In genomic region chr19:53333466-53334449, GRCh38 we compare ENCODE assay signal across 1 cellular context.
TF ChIP-seq lines count a peak whose summit lies in the region.

Gene ZNF845 (plus strand): TSS chr19:53333749. CDS start chr19:53341308, 7,559 bp downstream.

TF ChIP-seq in K562, 482 proteins besides CTCF, POLR2A, EP300 and RAD21 (continued from another document and continues in another):
- TF ChIP-seq TFE3 (CRISPR knock-in tag; IDR thresholded peaks at IDR 0.05) (no peak), POLR3G (IDR thresholded peaks at IDR 0.05; ENCODE audit: extremely low read depth, insufficient read length, insufficient replicate concordance) (no peak), ZKSCAN3 (CRISPR knock-in tag; IDR thresholded peaks at IDR 0.05) (no peak), HNRNPUL1 (IDR thresholded peaks at IDR 0.05; ENCODE audit: low read length) (no peak), ARID3B (CRISPR knock-in tag; IDR thresholded peaks at IDR 0.05; ENCODE audit: borderline replicate concordance) (no peak), ZBTB33 (CRISPR knock-in tag; IDR thresholded peaks at IDR 0.05) (no peak), NCOA4 (IDR thresholded peaks at IDR 0.05; ENCODE audit: partially characterized antibody) (no peak), SMAD3 (CRISPR knock-in tag; conservative IDR thresholded peaks at IDR 0.05) (no peak), BMI1 (IDR thresholded peaks at IDR 0.05; ENCODE audit: low read length) (no peak), POLR2B (IDR thresholded peaks at IDR 0.05; ENCODE audit: low read depth, partially characterized antibody) (peak; percentile 76), HDAC8 (tag; IDR thresholded peaks at IDR 0.05) (no peak), NRF1 (conservative IDR thresholded peaks at IDR 0.05 in 1 of 2, IDR thresholded peaks at IDR 0.05 in 1 of 2) (peak; percentile 93 to 94), SREBF1 (IDR thresholded peaks at IDR 0.05; ENCODE audit: borderline replicate concordance, low read depth, low read length) (no peak), HDAC1 (IDR thresholded peaks at IDR 0.05) (0 out of 4 replicates have a peak, but pooled peaks of 1 of the 2 experiments have one; percentile 56), ZNF143 (CRISPR knock-in tag; IDR thresholded peaks at IDR 0.05) (no peak), TAF9B (IDR thresholded peaks at IDR 0.05; ENCODE audit: partially characterized antibody) (peak; percentile 21), ZNF23 (CRISPR knock-in tag; IDR thresholded peaks at IDR 0.05) (no peak), SNIP1 (IDR thresholded peaks at IDR 0.05; ENCODE audit: low read depth) (no peak), NFE2 (IDR thresholded peaks at IDR 0.05; ENCODE audit: low read depth) (no peak), GTF2A2 (tag; IDR thresholded peaks at IDR 0.05) (no peak), RHOXF2B (CRISPR knock-in tag; conservative IDR thresholded peaks at IDR 0.05) (no peak), RUNX1 (IDR thresholded peaks at IDR 0.05; ENCODE audit: low read depth) (no peak), PHTF2 (CRISPR knock-in tag; IDR thresholded peaks at IDR 0.05) (no peak), STAG1 (CRISPR knock-in tag; IDR thresholded peaks at IDR 0.05; ENCODE audit: borderline replicate concordance) (no peak), ZNF644 (tag; IDR thresholded peaks at IDR 0.05; ENCODE audit: low read depth) (no peak), SMARCC2 (IDR thresholded peaks at IDR 0.05; ENCODE audit: low read depth) (no peak)
- TF ChIP-seq, protein P1, sequence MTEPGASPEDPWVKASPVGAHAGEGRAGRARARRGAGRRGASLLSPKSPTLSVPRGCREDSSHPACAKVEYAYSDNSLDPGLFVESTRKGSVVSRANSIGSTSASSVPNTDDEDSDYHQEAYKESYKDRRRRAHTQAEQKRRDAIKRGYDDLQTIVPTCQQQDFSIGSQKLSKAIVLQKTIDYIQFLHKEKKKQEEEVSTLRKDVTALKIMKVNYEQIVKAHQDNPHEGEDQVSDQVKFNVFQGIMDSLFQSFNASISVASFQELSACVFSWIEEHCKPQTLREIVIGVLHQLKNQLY (CRISPR knock-in tag; conservative IDR thresholded peaks at IDR 0.05) = no peak
- TF ChIP-seq, protein P2, sequence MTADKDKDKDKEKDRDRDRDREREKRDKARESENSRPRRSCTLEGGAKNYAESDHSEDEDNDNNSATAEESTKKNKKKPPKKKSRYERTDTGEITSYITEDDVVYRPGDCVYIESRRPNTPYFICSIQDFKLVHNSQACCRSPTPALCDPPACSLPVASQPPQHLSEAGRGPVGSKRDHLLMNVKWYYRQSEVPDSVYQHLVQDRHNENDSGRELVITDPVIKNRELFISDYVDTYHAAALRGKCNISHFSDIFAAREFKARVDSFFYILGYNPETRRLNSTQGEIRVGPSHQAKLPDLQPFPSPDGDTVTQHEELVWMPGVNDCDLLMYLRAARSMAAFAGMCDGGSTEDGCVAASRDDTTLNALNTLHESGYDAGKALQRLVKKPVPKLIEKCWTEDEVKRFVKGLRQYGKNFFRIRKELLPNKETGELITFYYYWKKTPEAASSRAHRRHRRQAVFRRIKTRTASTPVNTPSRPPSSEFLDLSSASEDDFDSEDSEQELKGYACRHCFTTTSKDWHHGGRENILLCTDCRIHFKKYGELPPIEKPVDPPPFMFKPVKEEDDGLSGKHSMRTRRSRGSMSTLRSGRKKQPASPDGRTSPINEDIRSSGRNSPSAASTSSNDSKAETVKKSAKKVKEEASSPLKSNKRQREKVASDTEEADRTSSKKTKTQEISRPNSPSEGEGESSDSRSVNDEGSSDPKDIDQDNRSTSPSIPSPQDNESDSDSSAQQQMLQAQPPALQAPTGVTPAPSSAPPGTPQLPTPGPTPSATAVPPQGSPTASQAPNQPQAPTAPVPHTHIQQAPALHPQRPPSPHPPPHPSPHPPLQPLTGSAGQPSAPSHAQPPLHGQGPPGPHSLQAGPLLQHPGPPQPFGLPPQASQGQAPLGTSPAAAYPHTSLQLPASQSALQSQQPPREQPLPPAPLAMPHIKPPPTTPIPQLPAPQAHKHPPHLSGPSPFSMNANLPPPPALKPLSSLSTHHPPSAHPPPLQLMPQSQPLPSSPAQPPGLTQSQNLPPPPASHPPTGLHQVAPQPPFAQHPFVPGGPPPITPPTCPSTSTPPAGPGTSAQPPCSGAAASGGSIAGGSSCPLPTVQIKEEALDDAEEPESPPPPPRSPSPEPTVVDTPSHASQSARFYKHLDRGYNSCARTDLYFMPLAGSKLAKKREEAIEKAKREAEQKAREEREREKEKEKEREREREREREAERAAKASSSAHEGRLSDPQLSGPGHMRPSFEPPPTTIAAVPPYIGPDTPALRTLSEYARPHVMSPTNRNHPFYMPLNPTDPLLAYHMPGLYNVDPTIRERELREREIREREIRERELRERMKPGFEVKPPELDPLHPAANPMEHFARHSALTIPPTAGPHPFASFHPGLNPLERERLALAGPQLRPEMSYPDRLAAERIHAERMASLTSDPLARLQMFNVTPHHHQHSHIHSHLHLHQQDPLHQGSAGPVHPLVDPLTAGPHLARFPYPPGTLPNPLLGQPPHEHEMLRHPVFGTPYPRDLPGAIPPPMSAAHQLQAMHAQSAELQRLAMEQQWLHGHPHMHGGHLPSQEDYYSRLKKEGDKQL (CRISPR knock-in tag; IDR thresholded peaks at IDR 0.05; ENCODE audit: borderline replicate concordance) = no peak
- TF ChIP-seq, protein P3, sequence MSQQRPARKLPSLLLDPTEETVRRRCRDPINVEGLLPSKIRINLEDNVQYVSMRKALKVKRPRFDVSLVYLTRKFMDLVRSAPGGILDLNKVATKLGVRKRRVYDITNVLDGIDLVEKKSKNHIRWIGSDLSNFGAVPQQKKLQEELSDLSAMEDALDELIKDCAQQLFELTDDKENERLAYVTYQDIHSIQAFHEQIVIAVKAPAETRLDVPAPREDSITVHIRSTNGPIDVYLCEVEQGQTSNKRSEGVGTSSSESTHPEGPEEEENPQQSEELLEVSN (IDR thresholded peaks at IDR 0.05; ENCODE audit: borderline replicate concordance in 1 of 2, extremely low read depth in 1 of 2, insufficient read depth in 1 of 2, insufficient read length in 1 of 2, low read depth in 1 of 2, low read length in 1 of 2, poor library complexity in 1 of 2, severe bottlenecking in 1 of 2) = peak; percentile 27 to 72
- TF ChIP-seq, protein P4, sequence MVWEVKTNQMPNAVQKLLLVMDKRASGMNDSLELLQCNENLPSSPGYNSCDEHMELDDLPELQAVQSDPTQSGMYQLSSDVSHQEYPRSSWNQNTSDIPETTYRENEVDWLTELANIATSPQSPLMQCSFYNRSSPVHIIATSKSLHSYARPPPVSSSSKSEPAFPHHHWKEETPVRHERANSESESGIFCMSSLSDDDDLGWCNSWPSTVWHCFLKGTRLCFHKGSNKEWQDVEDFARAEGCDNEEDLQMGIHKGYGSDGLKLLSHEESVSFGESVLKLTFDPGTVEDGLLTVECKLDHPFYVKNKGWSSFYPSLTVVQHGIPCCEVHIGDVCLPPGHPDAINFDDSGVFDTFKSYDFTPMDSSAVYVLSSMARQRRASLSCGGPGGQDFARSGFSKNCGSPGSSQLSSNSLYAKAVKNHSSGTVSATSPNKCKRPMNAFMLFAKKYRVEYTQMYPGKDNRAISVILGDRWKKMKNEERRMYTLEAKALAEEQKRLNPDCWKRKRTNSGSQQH (CRISPR knock-in tag; IDR thresholded peaks at IDR 0.05) = no peak
- TF ChIP-seq, protein P5, sequence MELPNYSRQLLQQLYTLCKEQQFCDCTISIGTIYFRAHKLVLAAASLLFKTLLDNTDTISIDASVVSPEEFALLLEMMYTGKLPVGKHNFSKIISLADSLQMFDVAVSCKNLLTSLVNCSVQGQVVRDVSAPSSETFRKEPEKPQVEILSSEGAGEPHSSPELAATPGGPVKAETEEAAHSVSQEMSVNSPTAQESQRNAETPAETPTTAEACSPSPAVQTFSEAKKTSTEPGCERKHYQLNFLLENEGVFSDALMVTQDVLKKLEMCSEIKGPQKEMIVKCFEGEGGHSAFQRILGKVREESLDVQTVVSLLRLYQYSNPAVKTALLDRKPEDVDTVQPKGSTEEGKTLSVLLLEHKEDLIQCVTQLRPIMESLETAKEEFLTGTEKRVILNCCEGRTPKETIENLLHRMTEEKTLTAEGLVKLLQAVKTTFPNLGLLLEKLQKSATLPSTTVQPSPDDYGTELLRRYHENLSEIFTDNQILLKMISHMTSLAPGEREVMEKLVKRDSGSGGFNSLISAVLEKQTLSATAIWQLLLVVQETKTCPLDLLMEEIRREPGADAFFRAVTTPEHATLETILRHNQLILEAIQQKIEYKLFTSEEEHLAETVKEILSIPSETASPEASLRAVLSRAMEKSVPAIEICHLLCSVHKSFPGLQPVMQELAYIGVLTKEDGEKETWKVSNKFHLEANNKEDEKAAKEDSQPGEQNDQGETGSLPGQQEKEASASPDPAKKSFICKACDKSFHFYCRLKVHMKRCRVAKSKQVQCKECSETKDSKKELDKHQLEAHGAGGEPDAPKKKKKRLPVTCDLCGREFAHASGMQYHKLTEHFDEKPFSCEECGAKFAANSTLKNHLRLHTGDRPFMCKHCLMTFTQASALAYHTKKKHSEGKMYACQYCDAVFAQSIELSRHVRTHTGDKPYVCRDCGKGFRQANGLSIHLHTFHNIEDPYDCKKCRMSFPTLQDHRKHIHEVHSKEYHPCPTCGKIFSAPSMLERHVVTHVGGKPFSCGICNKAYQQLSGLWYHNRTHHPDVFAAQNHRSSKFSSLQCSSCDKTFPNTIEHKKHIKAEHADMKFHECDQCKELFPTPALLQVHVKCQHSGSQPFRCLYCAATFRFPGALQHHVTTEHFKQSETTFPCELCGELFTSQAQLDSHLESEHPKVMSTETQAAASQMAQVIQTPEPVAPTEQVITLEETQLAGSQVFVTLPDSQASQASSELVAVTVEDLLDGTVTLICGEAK (IDR thresholded peaks at IDR 0.05) = 0 out of 2 replicates have a peak, but pooled peaks have one; percentile 18
- TF ChIP-seq, protein P5 (CRISPR knock-in tag; IDR thresholded peaks at IDR 0.05) = no peak
